Comparison of ENCODE assay signal across 15 cellular contexts in the genomic region with DNA sequence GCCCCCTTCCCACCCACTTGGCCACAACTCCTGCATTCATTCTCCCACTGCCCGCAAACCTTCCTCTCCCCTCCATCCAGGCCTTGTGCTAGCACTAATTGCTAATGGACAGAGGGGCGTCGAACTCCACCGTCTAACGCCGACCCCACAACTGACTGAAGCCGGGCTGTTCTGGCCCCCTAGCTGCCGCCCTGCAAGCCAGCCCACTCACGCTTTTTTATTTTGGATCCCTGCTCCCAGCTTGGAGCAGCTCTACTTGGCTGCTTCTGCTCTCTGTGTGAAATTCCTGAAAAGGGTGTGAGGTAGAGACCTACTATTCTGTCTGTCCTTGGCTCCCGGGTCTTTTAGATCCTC. TPM values are rescaled to one million over a fixed set of nuclear protein-coding genes. Genes with fewer than 3 reads are reported as not detected.
DNase-seq lines count a peak whose midpoint lies in the region; ATAC-seq and TF ChIP-seq lines count a peak whose summit lies in the region.
"Had no signal": no experiment of that assay in that cellular context is flagged by ENCODE, and none has a peak within 500 bp of the region (broad histone marks: within the 10 kb centered on the region; RNA-seq: fewer than 3 reads in every experiment).

No MANE protein-coding gene starts in this region.

- H3K27me3 Mint-ChIP-seq in activated CD4-positive, alpha-beta memory T cell treated with anti-CD3 and anti-CD28 coated beads for 36 hours = peaks cover 25% of the 10 kb centered on the region

- H3K4me1 Mint-ChIP-seq in activated CD4-positive, alpha-beta memory T cell treated with anti-CD3 and anti-CD28 coated beads for 36 hours (ENCODE audit: low read depth) = no peaks in the 10 kb centered on the region

- 6 to 10% (median 8%) methylated on average over 10 of the region's 10 CpGs for WGBS in stomach, 5 donors

- TF ChIP-seq POLR2A in stomach (IDR thresholded peaks at IDR 0.05) = no peak

- no peaks in the 10 kb centered on the region for H3K36me3 Mint-ChIP-seq in activated CD4-positive, alpha-beta memory T cell treated with anti-CD3 and anti-CD28 coated beads for 36 hours
- H3K36me3 Mint-ChIP-seq: CD4-positive, alpha-beta memory T cell had no signal

- DNase-seq in stomach (no peak), NCI-H2081 (lab: John Stamatoyannopoulos, UW) (no peak)
- DNase-seq in activated CD4-positive, alpha-beta memory T cell treated with anti-CD3 and anti-CD28 coated beads for 36 hours = no peak
- DNase-seq: activated CD8-positive, alpha-beta memory T cell treated with anti-CD3 and anti-CD28 coated beads for 24 hours; activated gamma-delta T cell treated with Interleukin-2 at 50 U/mL for 16 hours; CD4-positive, alpha-beta memory T cell; foreskin melanocyte; kidney glomerular epithelial cell; SHP77 had no signal

- H3K9me3 ChIP-seq in HUES6 (ENCODE audit: control insufficient read depth, insufficient read depth, low read depth, low read length) (no peaks in the 10 kb centered on the region), iPS-18a (ENCODE audit: control insufficient read depth, low read depth, low read length) (no peaks in the 10 kb centered on the region), stomach (no peaks in the 10 kb centered on the region)
- H3K9me3 ChIP-seq: body of pancreas, thyroid gland had no signal

- peaks cover 90% of the 10 kb centered on the region for H3K27me3 ChIP-seq in HUES6 (ENCODE audit: control insufficient read depth, insufficient read depth, low read length)
- H3K27me3 ChIP-seq in iPS-18a (ENCODE audit: control insufficient read depth, insufficient read depth, low read length) = peaks cover 77% of the 10 kb centered on the region
- peaks cover 9 to 93% (median 49%) of the 10 kb centered on the region in 3 donors for H3K27me3 ChIP-seq in stomach

- CTCF ChIA-PET in activated CD4-positive, alpha-beta memory T cell treated with anti-CD3 and anti-CD28 coated beads for 36 hours (lab: Charles Lee) = no interaction called here

- H3K9me3 Mint-ChIP-seq in activated CD4-positive, alpha-beta memory T cell treated with anti-CD3 and anti-CD28 coated beads for 36 hours = no peaks in the 10 kb centered on the region

- H3K9ac ChIP-seq in HUES6 (ENCODE audit: low read length) = no peak overlapping the region
- no peak overlapping the region for H3K9ac ChIP-seq in iPS-18a (ENCODE audit: low read length)

- H3K4me1 ChIP-seq in HUES6 (ENCODE audit: control insufficient read depth, insufficient read depth, low read length) (peaks cover 22% of the 10 kb centered on the region), iPS-18a (ENCODE audit: control insufficient read depth, low read depth, low read length) (peaks cover 17% of the 10 kb centered on the region), stomach (peaks cover 23 to 38% (median 37%) of the 10 kb centered on the region in 4 donors)

- no peak for TF ChIP-seq CTCF in stomach (IDR thresholded peaks at IDR 0.05)

- H3K4me3 Mint-ChIP-seq in activated CD4-positive, alpha-beta memory T cell treated with anti-CD3 and anti-CD28 coated beads for 36 hours = no peak overlapping the region
- H3K4me3 Mint-ChIP-seq: CD4-positive, alpha-beta memory T cell had no signal

- no peak for ATAC-seq in activated CD4-positive, CD25-positive, alpha-beta regulatory T cell treated with anti-CD3 and anti-CD28 coated beads, Interleukin-2, amount 50 U/mL, for 24 hours

- H3K27ac Mint-ChIP-seq in activated CD4-positive, alpha-beta memory T cell treated with anti-CD3 and anti-CD28 coated beads for 36 hours = no peak overlapping the region
- H3K27ac Mint-ChIP-seq: CD4-positive, alpha-beta memory T cell had no signal

- TF ChIP-seq EP300 in stomach (IDR thresholded peaks at IDR 0.05) = no peak

- POLR2A ChIA-PET in activated CD4-positive, alpha-beta memory T cell treated with anti-CD3 and anti-CD28 coated beads for 36 hours (lab: Charles Lee) = no interaction called here

- no peaks in the 10 kb centered on the region for H3K36me3 ChIP-seq in HUES6 (ENCODE audit: control insufficient read depth, insufficient read depth, low read length)
- no peaks in the 10 kb centered on the region for H3K36me3 ChIP-seq in iPS-18a (ENCODE audit: control insufficient read depth, low read depth, low read length)
- no peaks in the 10 kb centered on the region for H3K36me3 ChIP-seq in stomach
- H3K36me3 ChIP-seq: thyroid gland had no signal

- no peak overlapping the region for H3K27ac ChIP-seq in HUES6 (ENCODE audit: low read depth, low read length)
- H3K27ac ChIP-seq in angular gyrus (ENCODE audit: low read depth, low read length) = peak overlapping the region; percentile 13
- H3K27ac ChIP-seq in iPS-18a (ENCODE audit: low read length) = no peak overlapping the region
- peak overlapping the region in 1 of 5 donors; percentile 7 for H3K27ac ChIP-seq in stomach
- H3K27ac ChIP-seq: body of pancreas, thyroid gland had no signal

- H3K4me3 ChIP-seq in HUES6 (ENCODE audit: low read depth, low read length) (peak overlapping the region; percentile 78), iPS-18a (ENCODE audit: low read length) (peak overlapping the region; percentile 61), stomach (peak overlapping the region in 3 of 4 donors; percentile 49 to 65 (median 55))
- H3K4me3 ChIP-seq: body of pancreas had no signal

- intact Hi-C loops in stomach (cut with DNase I; ENCODE audit: low total_unique reads) = no loop called here
- intact Hi-C loops in activated CD4-positive, alpha-beta memory T cell treated with anti-CD3 and anti-CD28 coated beads for 36 hours (cut with micrococcal nuclease) = no loop called here

RNA-seq across cellular contexts. Expression of a gene that starts 0.7 kb away (rescaled TPM):
- 10 to 100 TPM in 1 of 5 donors, 1 to 10 TPM in 3, not detected in 1; 4.2 to 22.3 (median 7.0) TPM for total RNA-seq in stomach
- polyA plus RNA-seq in stomach = 1 to 10 TPM; 2.1 to 3.1 (median 2.6) TPM
- 1 to 10 TPM; 3.3 to 3.4 TPM for total RNA-seq in activated CD4-positive, alpha-beta memory T cell treated with anti-CD3 and anti-CD28 coated beads for 36 hours
